Comparison of ENCODE assay signal across 1 cellular context in the genomic region with DNA sequence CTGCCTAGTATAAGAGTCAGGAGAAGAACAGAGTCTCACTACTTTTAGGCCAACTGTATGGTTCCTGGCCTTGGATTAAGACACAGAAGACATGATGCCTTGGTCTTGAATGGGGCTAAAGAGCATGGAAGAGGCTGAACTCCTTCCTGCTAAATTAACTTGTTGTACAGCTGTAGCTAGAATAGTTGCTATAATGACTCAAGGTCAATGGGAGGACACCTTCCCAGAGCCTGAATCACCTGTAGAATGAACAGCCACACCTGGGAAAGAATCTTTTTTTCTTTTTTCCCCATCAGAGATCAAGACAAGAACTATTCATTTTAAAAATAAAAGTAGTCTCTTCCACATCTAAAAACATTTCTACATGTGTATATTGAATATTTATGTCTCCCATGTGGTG.
TF ChIP-seq lines count a peak whose summit lies in the region.

No MANE protein-coding gene starts in this region.

TF ChIP-seq in endothelial cell of umbilical vein, 7 proteins besides CTCF, POLR2A, EP300 and RAD21 (continued from another document):
- TF ChIP-seq JUN (IDR thresholded peaks at IDR 0.05; ENCODE audit: borderline replicate concordance, insufficient read depth, insufficient read length, low read depth) (no peak), MYC (IDR thresholded peaks at IDR 0.05; ENCODE audit: low read depth, low read length) (no peak)
- TF ChIP-seq, protein P1, sequence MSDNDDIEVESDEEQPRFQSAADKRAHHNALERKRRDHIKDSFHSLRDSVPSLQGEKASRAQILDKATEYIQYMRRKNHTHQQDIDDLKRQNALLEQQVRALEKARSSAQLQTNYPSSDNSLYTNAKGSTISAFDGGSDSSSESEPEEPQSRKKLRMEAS (IDR thresholded peaks at IDR 0.05; ENCODE audit: insufficient read depth, insufficient read length): no peak
TF ChIP-seq in endothelial cell of umbilical vein: peak in this region for 0.
